In genomic region chr11:5712507-5712906, GRCh38 we compare ENCODE assay signal across 1 cellular context.
TF ChIP-seq lines count a peak whose summit lies in the region.

No MANE protein-coding gene starts in this region.

TF ChIP-seq in endothelial cell of umbilical vein, 7 proteins besides CTCF, POLR2A, EP300 and RAD21 (continued from another document):
- TF ChIP-seq EZH2 (IDR thresholded peaks at IDR 0.05; ENCODE audit: borderline replicate concordance, low read depth, low read length, severe bottlenecking) (no peak), FOS (IDR thresholded peaks at IDR 0.05; ENCODE audit: borderline replicate concordance, insufficient read depth, low read length) (no peak), JUN (IDR thresholded peaks at IDR 0.05; ENCODE audit: borderline replicate concordance, insufficient read depth, insufficient read length, low read depth) (no peak), GATA2 (IDR thresholded peaks at IDR 0.05; ENCODE audit: insufficient read depth, insufficient read length, low read depth, low read length) (no peak)
